In genomic region chr4:1283711-1284110, GRCh38 we compare ENCODE assay signal across 22 cellular contexts. TPM values are rescaled to one million over a fixed set of nuclear protein-coding genes. Genes with fewer than 3 reads are reported as not detected.
DNase-seq lines count a peak whose midpoint lies in the region; ATAC-seq and TF ChIP-seq lines count a peak whose summit lies in the region.
"Had no signal": no experiment of that assay in that cellular context is flagged by ENCODE, and none has a peak within 500 bp of the region (broad histone marks: within the 10 kb centered on the region; RNA-seq: fewer than 3 reads in every experiment).

No MANE protein-coding gene starts in this region.

- H3K4me1 ChIP-seq in Peyer's patch (peaks cover 0 to 3% (median under 1%) of the 10 kb centered on the region in 4 donors), adrenal gland (replicated peaks in 1 of 2) (peaks cover 0 to 1% of the 10 kb centered on the region in 2 donors)
- H3K4me1 ChIP-seq: BE2C had no signal

- ATAC-seq in HG02588 (IDR thresholded peaks at IDR 0.05; ENCODE audit: unreplicated experiment), result no peak
- ATAC-seq: A549 had no signal

- no peaks in the 10 kb centered on the region for H3K27me3 Mint-ChIP-seq in activated T-cell treated with anti-CD3 and anti-CD28 coated beads, Interleukin-2, amount 50 U/mL, for 24 hours
- H3K27me3 Mint-ChIP-seq: CD4-positive, alpha-beta T cell had no signal

- no peaks in the 10 kb centered on the region for H3K9me3 Mint-ChIP-seq in activated T-cell treated with anti-CD3 and anti-CD28 coated beads, Interleukin-2, amount 50 U/mL, for 24 hours
- H3K9me3 Mint-ChIP-seq: CD4-positive, alpha-beta T cell; CD8-positive, alpha-beta memory T cell had no signal

- no peak overlapping the region for H3K4me3 Mint-ChIP-seq in activated T-cell treated with anti-CD3 and anti-CD28 coated beads, Interleukin-2, amount 50 U/mL, for 24 hours
- H3K4me3 Mint-ChIP-seq: CD14-positive monocyte; CD4-positive, alpha-beta T cell; HFFc6 had no signal

- TF ChIP-seq POLR2A in Peyer's patch (IDR thresholded peaks at IDR 0.05), result no peak
- TF ChIP-seq POLR2A in adrenal gland (IDR thresholded peaks at IDR 0.05), result no peak

- H3K27me3 ChIP-seq in Peyer's patch, result no peaks in the 10 kb centered on the region
- H3K27me3 ChIP-seq in adrenal gland, result no peaks in the 10 kb centered on the region
- H3K27me3 ChIP-seq: BE2C; BLaER1 treated with 17β-estradiol and CSF1 and Interleukin-3, amounts not matched to agents 10 nM and 100 nM had no signal

- H3K9me3 ChIP-seq in Peyer's patch, result no peaks in the 10 kb centered on the region
- H3K9me3 ChIP-seq in adrenal gland (replicated peaks in 1 of 3), result no peaks in the 10 kb centered on the region
- H3K9me3 ChIP-seq: A549, BE2C had no signal

- no peaks in the 10 kb centered on the region for H3K36me3 Mint-ChIP-seq in activated T-cell treated with anti-CD3 and anti-CD28 coated beads, Interleukin-2, amount 50 U/mL, for 24 hours (ENCODE audit: low read depth)
- H3K36me3 Mint-ChIP-seq: CD14-positive monocyte; CD8-positive, alpha-beta memory T cell had no signal

- no peak for TF ChIP-seq CTCF in Peyer's patch (IDR thresholded peaks at IDR 0.05)
- no peak for TF ChIP-seq CTCF in adrenal gland (IDR thresholded peaks at IDR 0.05)

- intact Hi-C loops in adrenal gland (cut with DNase I), result no loop called here

- 84 to 90% (median 86%) methylated on average over 9 of the region's 9 CpGs for WGBS in adrenal gland, 4 donors

- H3K27ac ChIP-seq in Peyer's patch (no peak overlapping the region), adrenal gland (no peak overlapping the region)
- H3K27ac ChIP-seq: A549; BLaER1 treated with 17β-estradiol and CSF1 and Interleukin-3, amounts not matched to agents 10 nM and 100 nM had no signal

- H3K4me3 ChIP-seq in Peyer's patch (no peak overlapping the region), adrenal gland (no peak overlapping the region)
- H3K4me3 ChIP-seq: A549; BLaER1 treated with 17β-estradiol and CSF1 and Interleukin-3, amounts not matched to agents 10 nM and 100 nM; HAP-1 had no signal

- no peak overlapping the region for H3K27ac Mint-ChIP-seq in activated T-cell treated with anti-CD3 and anti-CD28 coated beads, Interleukin-2, amount 50 U/mL, for 24 hours
- H3K27ac Mint-ChIP-seq: CD4-positive, alpha-beta T cell; CD8-positive, alpha-beta memory T cell; HFFc6 had no signal

- H3K4me1 Mint-ChIP-seq in activated T-cell treated with anti-CD3 and anti-CD28 coated beads, Interleukin-2, amount 50 U/mL, for 24 hours (ENCODE audit: low read depth), result peaks cover 5% of the 10 kb centered on the region

- no peaks in the 10 kb centered on the region for H3K36me3 ChIP-seq in Peyer's patch
- no peaks in the 10 kb centered on the region for H3K36me3 ChIP-seq in adrenal gland (replicated peaks in 1 of 2)
- H3K36me3 ChIP-seq: BE2C; BLaER1 treated with 17β-estradiol and CSF1 and Interleukin-3, amounts not matched to agents 10 nM and 100 nM; HAP-1 had no signal

- peak; percentile 8 for DNase-seq in activated T-cell treated with anti-CD3 and anti-CD28 coated beads, Interleukin-2, amount 50 U/mL, for 24 hours
- no peak for DNase-seq in activated T-cell treated with anti-CD3 and anti-CD28 coated beads, Interleukin-2, amount 50 U/mL, for 1 hour
- DNase-seq in Peyer's patch, result peak in 2 of 3 donors; percentile 6 to 19
- peak; percentile 45 for DNase-seq in mesenteric fat pad (ENCODE audit: low spot score)
- DNase-seq in adrenal gland, result no peak
- DNase-seq in NCI-H526 (lab: John Stamatoyannopoulos, UW), result no peak
- DNase-seq: 8988T; ACHN; AML-193; BE2C; CD4-positive, alpha-beta T cell; CD8-positive, alpha-beta memory T cell; DMS53; DMS79 treated with DMSO at 0.1 percent for 48 hours; GF-D8; GOT3; HFFc6 had no signal

RNA-seq across cellular contexts. Expression of gene MAEA, which starts 6.0 kb away (rescaled TPM):
- total RNA-seq in Peyer's patch, result 100 to 1,000 TPM; 112 to 200 (median 143) TPM
- 46.8 TPM for total RNA-seq in mesenteric fat pad
- total RNA-seq in adrenal gland, result 10 to 100 TPM; 60.2 to 96.8 (median 79.2) TPM
- 100 to 1,000 TPM in 1 of 3 donors, 10 to 100 TPM in 2; 35.6 to 103 (median 70.3) TPM for polyA plus RNA-seq in adrenal gland

RNA-seq across cellular contexts. Expression of gene CTBP1, which starts 34.8 kb away (rescaled TPM):
- total RNA-seq in Peyer's patch (100 to 1,000 TPM; 245 to 371 (median 288) TPM), mesenteric fat pad (147 TPM), adrenal gland (100 to 1,000 TPM; 143 to 293 (median 169) TPM)
- 100 to 1,000 TPM in 2 of 3 donors, 10 to 100 TPM in 1; 45.7 to 172 (median 145) TPM for polyA plus RNA-seq in adrenal gland

Comparison
In these comparisons a context has a peak if more than half of its experiments do, and no peak if none do; other contexts are left out.
1. DNase-seq: peak in activated T-cell treated with anti-CD3 and anti-CD28 coated beads, Interleukin-2, amount 50 U/mL, for 24 hours (single experiment), Peyer's patch (2 of 3) and mesenteric fat pad (single experiment); none in activated T-cell treated with anti-CD3 and anti-CD28 coated beads, Interleukin-2, amount 50 U/mL, for 1 hour (single experiment), adrenal gland (0 of 7) and NCI-H526 (0 of 2).